ENCODE assay signal across 10 cellular contexts in genomic region chr1:146039844-146040194, GRCh38. TPM values are rescaled to one million over a fixed set of nuclear protein-coding genes. Genes with fewer than 3 reads are reported as not detected.
DNase-seq lines count a peak whose midpoint lies in the region; TF ChIP-seq lines count a peak whose summit lies in the region.
"Had no signal": no experiment of that assay in that cellular context is flagged by ENCODE, and none has a peak within 500 bp of the region (broad histone marks: within the 10 kb centered on the region; RNA-seq: fewer than 3 reads in every experiment).

No MANE protein-coding gene starts in this region.

- H3K27me3 ChIP-seq in rectal smooth muscle tissue (ENCODE audit: control insufficient read depth, insufficient read depth, low read length): no peaks in the 10 kb centered on the region

- peaks cover 36% of the 10 kb centered on the region for H3K27me3 Mint-ChIP-seq in endothelial cell (ENCODE audit: unreplicated experiment)

- H3K36me3 ChIP-seq in rectal smooth muscle tissue (ENCODE audit: control insufficient read depth, insufficient read depth, low read length): no peaks in the 10 kb centered on the region

- DNase-seq in G401 (ENCODE audit: low spot score) (peak; percentile 48), NCI-H774 (lab: John Stamatoyannopoulos, UW) (peak; percentile 14), endothelial cell (ENCODE audit: low spot score) (no peak), NCI-H1694 treated with DMSO at 0.1 percent for 48 hours (lab: John Stamatoyannopoulos, UW) (no peak), H4 (ENCODE audit: low spot score) (no peak), SKM-1 (lab: John Stamatoyannopoulos, UW; ENCODE audit: unreplicated experiment) (no peak)
- DNase-seq in stimulated activated CD4-positive, alpha-beta T cell treated with anti-CD3 and anti-CD28 coated beads, Interleukin-2, amount 100 ng/mL, for 48 hours: no peak

- H3K4me1 ChIP-seq in rectal smooth muscle tissue (ENCODE audit: control insufficient read depth, insufficient read depth, low read length): peaks cover 2% of the 10 kb centered on the region

- H3K9ac ChIP-seq in rectal smooth muscle tissue (ENCODE audit: low read length): no peak overlapping the region

- H3K4me3 ChIP-seq in rectal smooth muscle tissue (ENCODE audit: low read length): no peak overlapping the region

- H3K9me3 Mint-ChIP-seq in endothelial cell (ENCODE audit: unreplicated experiment): no peaks in the 10 kb centered on the region

- peak overlapping the region; percentile 87 for H3K27ac ChIP-seq in rectal smooth muscle tissue (ENCODE audit: low read depth, low read length)

- in situ Hi-C loops in G401 (cut with HindIII; ENCODE audit: low sequenced_read_pairs): no loop called here

- H3K4me3 Mint-ChIP-seq in endothelial cell (ENCODE audit: unreplicated experiment): peak overlapping the region; percentile 22

- no peak for TF ChIP-seq CTCF in endothelial cell (IDR thresholded peaks at IDR 0.05; ENCODE audit: unreplicated experiment)

- peaks cover 21% of the 10 kb centered on the region for H3K4me1 Mint-ChIP-seq in endothelial cell (ENCODE audit: unreplicated experiment)

- peak overlapping the region; percentile 96 for H3K27ac Mint-ChIP-seq in endothelial cell (ENCODE audit: unreplicated experiment)

- peaks cover 13% of the 10 kb centered on the region for H3K36me3 Mint-ChIP-seq in endothelial cell (ENCODE audit: low read depth, unreplicated experiment)

RNA-seq across cellular contexts. Expression of gene HJV, which starts 18.3 kb away (rescaled TPM):
- not detected in 2 replicates for total RNA-seq in G401 (2014; rRNA removed; shearing (Covaris generic))
- total RNA-seq in endothelial cell (ENCODE audit: unreplicated experiment): not detected
- total RNA-seq in H4 (2014; rRNA removed; shearing (Covaris generic)): not detected in 2 replicates
- total RNA-seq: activated CD8-positive, alpha-beta memory T cell treated with anti-CD3 and anti-CD28 coated beads, Interleukin-2, amount 10 ng/mL, durations not matched to agents 7 days and 5 days; NCI-H460 had no signal

RNA-seq across cellular contexts. Expression of gene TXNIP, which starts 43.4 kb away (rescaled TPM):
- total RNA-seq in G401 (2014; rRNA removed; shearing (Covaris generic)): 1.8 and 4.7 TPM in 2 replicates
- total RNA-seq in endothelial cell (ENCODE audit: unreplicated experiment): 107 TPM
- total RNA-seq in H4 (2014; rRNA removed; shearing (Covaris generic)): 101 and 102 TPM in 2 replicates

Comparison
In these comparisons a context has a peak if more than half of its experiments do, and no peak if none do; other contexts are left out.
1. DNase-seq: peak in G401 (single experiment) and NCI-H774 (single experiment); none in endothelial cell (single experiment), NCI-H1694 treated with DMSO at 0.1 percent for 48 hours (single experiment), stimulated activated CD4-positive, alpha-beta T cell treated with anti-CD3 and anti-CD28 coated beads, Interleukin-2, amount 100 ng/mL, for 48 hours (0 of 2), H4 (single experiment) and SKM-1 (single experiment).
2. RNA of gene TXNIP, which starts 43.4 kb away (total RNA-seq): 107 TPM in endothelial cell (single experiment) and 101 to 102 TPM in H4; 1.8 to 4.7 TPM in G401; every median in the first group is over 10 times any median in the second.